8 cellular contexts compared by ENCODE assay signal in the genomic region with DNA sequence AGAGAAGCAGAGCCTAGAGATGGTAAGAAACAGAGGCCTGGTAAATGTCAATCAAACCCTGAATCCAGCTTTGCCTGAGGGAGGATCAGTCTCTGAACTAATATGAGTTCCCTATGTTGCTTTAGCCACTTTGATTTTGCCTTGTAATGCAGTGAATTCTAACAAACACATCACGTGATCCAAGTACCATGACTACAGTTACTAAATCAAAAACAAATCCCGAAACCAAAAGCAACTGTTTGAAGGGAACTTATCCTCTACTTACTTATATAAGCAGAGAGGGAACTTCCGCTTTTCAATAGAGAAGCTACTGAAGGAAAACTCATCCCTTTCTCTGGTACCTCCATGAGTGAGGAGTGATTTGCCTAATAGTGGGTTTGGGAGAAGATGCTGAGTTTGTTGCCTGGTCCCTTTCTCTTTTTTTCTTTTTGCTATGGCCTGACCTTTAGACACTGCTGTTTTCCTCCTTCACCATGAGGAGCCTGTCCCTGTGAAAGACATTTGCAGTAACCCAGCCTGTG. TPM values are rescaled to one million over a fixed set of nuclear protein-coding genes. Genes with fewer than 3 reads are reported as not detected.
DNase-seq lines count a peak whose midpoint lies in the region; ATAC-seq and TF ChIP-seq lines count a peak whose summit lies in the region.

No MANE protein-coding gene starts in this region.

- peak; percentile 22 for TF ChIP-seq POLR2A in ovary (IDR thresholded peaks at IDR 0.05)

- H3K4me2 ChIP-seq in PC-3 (ENCODE audit: low read length): no peak overlapping the region

- ATAC-seq in PC-3: no peak

- no peaks in the 10 kb centered on the region for H3F3A ChIP-seq in PC-3 (ENCODE audit: low read length, unreplicated experiment)

- intact Hi-C loops in PC-3 (cut with micrococcal nuclease) (no loop called here), ovary (cut with DNase I) (loop anchor here in 1 of 4 donors (10.0 kb wide), 1 partner anchor 46 kb away; no protein-coding TSS in a partner anchor), posterior cingulate gyrus (cut with DNase I) (no loop called here)

- H3K4me1 ChIP-seq in HEK293 (ENCODE audit: control insufficient read depth, insufficient read depth, low read length) (peaks cover 6% of the 10 kb centered on the region; the same call in 1 of the 2 replicates), PC-3 (ENCODE audit: insufficient read depth, low read length) (no peaks in the 10 kb centered on the region), esophagus (ENCODE audit: control insufficient read depth in 2 of 2, insufficient read depth in 2 of 2, low read length in 1 of 2) (no peaks in the 10 kb centered on the region), ovary (ENCODE audit: insufficient read depth) (peaks cover 8% of the 10 kb centered on the region)

- H3K36me3 ChIP-seq in HEK293 (ENCODE audit: control insufficient read depth in 2 of 2, insufficient read depth in 1 of 2, low read length in 2 of 2): no peaks in the 10 kb centered on the region
- H3K36me3 ChIP-seq in PC-3 (ENCODE audit: low read depth, low read length): no peaks in the 10 kb centered on the region
- no peaks in the 10 kb centered on the region for H3K36me3 ChIP-seq in esophagus (ENCODE audit: control insufficient read depth in 2 of 2, insufficient read depth in 2 of 2, low read length in 1 of 2)
- H3K36me3 ChIP-seq in ovary: no peaks in the 10 kb centered on the region

- POLR2A ChIA-PET in HEK293 (lab: Yijun Ruan, JAX): interaction anchor here (0.6 kb wide), 1 partner anchor 142 kb away, joined by 9 read pairs; no protein-coding TSS in a partner anchor
- POLR2A ChIA-PET in PC-3 (lab: Charles Lee; ENCODE audit: unreplicated experiment): no interaction called here

- H3K4me3 ChIP-seq in GM12865 (ENCODE audit: low read depth, low read length) (peak overlapping the region; percentile 17; the same call in 1 of the 2 replicates), HEK293 (ENCODE audit: low read depth, low read length) (no peak overlapping the region), PC-3 (ENCODE audit: low read length) (no peak overlapping the region), esophagus (ENCODE audit: low read depth in 1 of 2, low read length in 2 of 2) (no peak overlapping the region), ovary (no peak overlapping the region)

- no peak overlapping the region for H3K9ac ChIP-seq in PC-3 (ENCODE audit: low read length)

- TF ChIP-seq CTCF in GM12865 (IDR thresholded peaks at IDR 0.05; ENCODE audit: insufficient read depth, low read depth, low read length, missing control alignments) (no peak), HEK293 (tag by site-specific recombination; IDR thresholded peaks at IDR 0.05) (no peak), PC-3 (conservative IDR thresholded peaks at IDR 0.05; ENCODE audit: low read depth, low read length) (no peak), ovary (IDR thresholded peaks at IDR 0.05) (no peak)

- TF ChIP-seq EP300 in ovary (IDR thresholded peaks at IDR 0.05): no peak

- H3K9me2 ChIP-seq in PC-3 (replicated peaks; ENCODE audit: low read length): no peaks in the 10 kb centered on the region

- CTCF ChIA-PET in HEK293 (lab: Yijun Ruan, JAX): interaction anchor here (0.6 to 4.7 kb wide), 3 partner anchors 10 to 1197 kb away, joined by 4 to 26 read pairs (median 4); no protein-coding TSS in a partner anchor
- CTCF ChIA-PET in PC-3 (lab: Charles Lee): no interaction called here

- H4K20me1 ChIP-seq in PC-3 (ENCODE audit: low read length): no peaks in the 10 kb centered on the region

- no peaks in the 10 kb centered on the region for H3K79me2 ChIP-seq in PC-3 (ENCODE audit: low read length)

- H3K9me3 ChIP-seq in HEK293 (ENCODE audit: control insufficient read depth, insufficient read depth, low read depth, low read length) (no peaks in the 10 kb centered on the region), PC-3 (ENCODE audit: low read length) (no peaks in the 10 kb centered on the region), esophagus (ENCODE audit: control insufficient read depth in 2 of 2, insufficient read depth in 1 of 2, low read depth in 1 of 2, low read length in 1 of 2) (no peaks in the 10 kb centered on the region), ovary (no peaks in the 10 kb centered on the region)

- no peak overlapping the region for H3K27ac ChIP-seq in HEK293 (ENCODE audit: extremely low read depth, low read depth, low read length)
- no peak overlapping the region for H3K27ac ChIP-seq in PC-3 (ENCODE audit: low read length)
- H3K27ac ChIP-seq in esophagus (ENCODE audit: low read depth in 2 of 2, low read length in 1 of 2): peak overlapping the region; percentile 5 to 35
- peak overlapping the region; percentile 37 to 73 for H3K27ac ChIP-seq in ovary

- 0 out of 2 replicates have a peak overlapping the region, but pooled peaks have one; percentile 25 for H2AFZ ChIP-seq in PC-3 (ENCODE audit: low read length)

- WGBS in esophagus, 2 donors: 26 to 41% methylated on average over 3 of the region's 3 CpGs
- WGBS in ovary, 3 donors: 10 to 27% (median 10%) methylated on average over 3 of the region's 3 CpGs

- no peaks in the 10 kb centered on the region for H3K27me3 ChIP-seq in PC-3 (ENCODE audit: low read length)
- no peaks in the 10 kb centered on the region for H3K27me3 ChIP-seq in esophagus (ENCODE audit: control insufficient read depth in 1 of 2, insufficient read depth in 2 of 2, low read length in 2 of 2)
- no peaks in the 10 kb centered on the region for H3K27me3 ChIP-seq in ovary

- DNase-seq in GM12865 (ENCODE audit: low read depth) (peak; percentile 88), PC-3 (no peak), ovary (no peak), NCI-H1092 treated with DMSO at 0.1 percent for 48 hours (lab: John Stamatoyannopoulos, UW) (no peak), NCI-H82 (lab: John Stamatoyannopoulos, UW) (no peak), posterior cingulate gyrus (no peak)

- BruUV-seq in PC-3 (replicated peaks; lab: Mats Ljungman, UMichigan): no TSS peak

TF ChIP-seq in HEK293, 187 proteins besides CTCF, POLR2A, EP300 and RAD21:
- TF ChIP-seq SALL2 (tag by site-specific recombination; IDR thresholded peaks at IDR 0.05; ENCODE audit: borderline replicate concordance) (no peak), PRDM1 (tag by site-specific recombination; IDR thresholded peaks at IDR 0.05) (peak; percentile 63)

RNA-seq across cellular contexts. Expression of a gene that starts 7.7 kb away (rescaled TPM):
- total RNA-seq in PC-3 (2014; rRNA removed) (9.0 and 16.0 TPM in 2 replicates), ovary (10 to 100 TPM; 13.5 to 25.5 (median 22.5) TPM)
- polyA plus RNA-seq in esophagus (1 to 10 TPM; 4.7 to 9.4 TPM), ovary (10 to 100 TPM in 1 of 2 donors, 1 to 10 TPM in 1; 10.0 to 19.2 TPM)

RNA-seq across cellular contexts. Expression of a gene that starts 23.1 kb away (rescaled TPM):
- total RNA-seq in PC-3 (2014; rRNA removed): 40.0 and 40.6 TPM in 2 replicates
- polyA plus RNA-seq in esophagus: 10 to 100 TPM in 1 of 2 donors, 1 to 10 TPM in 1; 9.2 to 14.7 TPM
- total RNA-seq in ovary: 100 to 1,000 TPM in 1 of 7 donors, 10 to 100 TPM in 6; 43.3 to 122 (median 47.9) TPM
- 10 to 100 TPM; 32.7 to 96.1 TPM for polyA plus RNA-seq in ovary

Comparison
In these comparisons a context has a peak if more than half of its experiments do, and no peak if none do; other contexts are left out.
1. H3K27ac ChIP-seq: peak in esophagus (2 of 2) and ovary (2 of 2); none in HEK293 (single experiment) and PC-3 (single experiment).